Comparison of ENCODE assay signal across 9 cellular contexts in genomic region chr3:78927787-78928186, GRCh38.
"Had no signal": no experiment of that assay in that cellular context is flagged by ENCODE, and none has a peak within 500 bp of the region (broad histone marks: within the 10 kb centered on the region; RNA-seq: fewer than 3 reads in every experiment).

No MANE protein-coding gene starts in this region.

- H3K4me2 ChIP-seq: GM23338, KMS-11 had no signal

- H3K4me1 Mint-ChIP-seq: GM23338, H9, IgD-negative memory B cell had no signal

- ATAC-seq: GM23338 had no signal

- H3K36me3 Mint-ChIP-seq: IgD-negative memory B cell had no signal

- H3K4me3 ChIP-seq: GM23338 had no signal

- H3K4me3 Mint-ChIP-seq: GM23338, H9, IgD-negative memory B cell had no signal

- FAIRE-seq: H1, H54, HTR-8/SVneo had no signal

- H3K9ac ChIP-seq: KMS-11 had no signal

- H3K27me3 Mint-ChIP-seq: IgD-negative memory B cell had no signal

- DNase-seq: H9, HCEC 1CT, KBM-7 had no signal

- H3K27ac ChIP-seq: KMS-11 had no signal

- H3K27ac Mint-ChIP-seq: GM23338, H9, IgD-negative memory B cell had no signal

- H3K9me3 Mint-ChIP-seq: GM23338, H9 had no signal

- H2AFZ ChIP-seq: GM23338 had no signal
